7 cellular contexts compared by ENCODE assay signal in the genomic region with DNA sequence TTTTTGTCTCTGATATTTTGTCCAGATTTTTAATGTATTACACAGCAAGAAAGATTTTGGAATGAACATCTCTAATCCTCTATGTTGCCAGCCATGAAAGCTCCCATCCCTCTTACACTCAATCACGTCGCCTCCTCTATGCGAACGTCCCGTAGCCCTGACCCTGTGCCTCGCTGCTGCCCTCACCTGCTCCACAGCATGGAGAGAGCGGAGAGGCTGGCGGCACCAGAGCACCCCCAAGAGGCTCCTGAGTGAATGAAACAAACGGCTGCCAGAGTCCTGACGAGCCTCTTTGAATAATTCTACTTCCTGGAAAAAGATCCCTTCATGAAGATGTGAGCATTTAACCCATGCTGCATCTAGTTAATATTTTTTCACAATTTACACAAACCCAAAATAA.
DNase-seq lines count a peak whose midpoint lies in the region; ATAC-seq and TF ChIP-seq lines count a peak whose summit lies in the region.
"Not testable (repeated sequence)": the region's sequence is repeated elsewhere in the genome, so short reads cannot be mapped to it uniquely, and the experiment has no call there.

No MANE protein-coding gene starts in this region.

- not testable (repeated sequence) for H3K4me3 Mint-ChIP-seq in WTC11; activated naive CD8-positive, alpha-beta T cell treated with anti-CD3 and anti-CD28 coated beads, Interleukin-2, amount 50 U/mL, for 24 hours

- intact Hi-C loops in OCI-LY7 (cut with micrococcal nuclease; ENCODE audit: unreplicated experiment); Right ventricle myocardium inferior (cut with DNase I); right cardiac atrium (cut with DNase I); right lobe of liver (cut with DNase I); aorta (cut with DNase I): not testable (repeated sequence)

- TF ChIP-seq POLR2A in right lobe of liver (IDR thresholded peaks at IDR 0.05): not testable (repeated sequence)

- H3K4me1 ChIP-seq in OCI-LY7 (ENCODE audit: insufficient read depth, low read length, poor library complexity, severe bottlenecking); right cardiac atrium (ENCODE audit: control insufficient read depth, insufficient read depth, low read length); right lobe of liver; aorta (ENCODE audit: control insufficient read depth in 1 of 2, insufficient read depth in 2 of 2, low read length in 2 of 2): not testable (repeated sequence)

- TSS peak; percentile 67 for BruUV-seq in OCI-LY7 (replicated peaks; lab: Mats Ljungman, UMichigan)

- POLR2A ChIA-PET in OCI-LY7 (lab: Charles Lee); WTC11 (lab: Charles Lee): not testable (repeated sequence)

- not testable (repeated sequence) for DNase-seq in OCI-LY7 (ENCODE audit: low spot score); WTC11 (ENCODE audit: low spot score); activated naive CD8-positive, alpha-beta T cell treated with anti-CD3 and anti-CD28 coated beads, Interleukin-2, amount 50 U/mL, for 24 hours; Right ventricle myocardium inferior (ENCODE audit: missing footprints); right cardiac atrium; right lobe of liver; aorta

- not testable (repeated sequence) for H2AFZ ChIP-seq in OCI-LY7 (ENCODE audit: low read length)

- 37% methylated on average over 2 of the region's 10 CpGs for WGBS in right cardiac atrium
- 40% methylated on average over 1 of the region's 10 CpGs for WGBS in right lobe of liver (ENCODE audit: insufficient coverage, low coverage, low lambda C conversion rate, missing lambda C conversion rate)
- 28 to 39% methylated on average over 2 of the region's 10 CpGs for WGBS in aorta, 2 donors

- not testable (repeated sequence) for H3K4me2 ChIP-seq in OCI-LY7 (ENCODE audit: low read length)

- H3K4me1 Mint-ChIP-seq in WTC11: peaks cover 10% of the 10 kb centered on the region
- H3K4me1 Mint-ChIP-seq in activated naive CD8-positive, alpha-beta T cell treated with anti-CD3 and anti-CD28 coated beads, Interleukin-2, amount 50 U/mL, for 24 hours: not testable (repeated sequence)

- not testable (repeated sequence) for TF ChIP-seq CTCF in OCI-LY7 (conservative IDR thresholded peaks at IDR 0.05; ENCODE audit: low read length); WTC11 (IDR thresholded peaks at IDR 0.05); right lobe of liver (IDR thresholded peaks at IDR 0.05)

- H3K9me2 ChIP-seq in OCI-LY7 (ENCODE audit: insufficient read depth, low read length): not testable (repeated sequence)

- H3K79me2 ChIP-seq in OCI-LY7 (ENCODE audit: insufficient read depth, low read depth, low read length): not testable (repeated sequence)

- H3K27me3 ChIP-seq in right cardiac atrium (ENCODE audit: control insufficient read depth, insufficient read depth); right lobe of liver; aorta (ENCODE audit: control insufficient read depth in 1 of 2, insufficient read depth in 2 of 2, low read length in 1 of 2): not testable (repeated sequence)

- ATAC-seq in WTC11 (peak; percentile 95), Right ventricle myocardium inferior (peak; percentile 29), right cardiac atrium (peak; percentile 36 to 55), right lobe of liver (peak; percentile 17 to 75 (median 64)), aorta (ENCODE audit: low FRiP score) (peak; percentile 63)
- ATAC-seq in activated naive CD8-positive, alpha-beta T cell treated with anti-CD3 and anti-CD28 coated beads, Interleukin-2, amount 50 U/mL, for 24 hours: peak; percentile 43

- not testable (repeated sequence) for H3K36me3 ChIP-seq in OCI-LY7 (ENCODE audit: insufficient read depth, low read length); right lobe of liver; aorta (ENCODE audit: control insufficient read depth in 1 of 2, insufficient read depth in 2 of 2, low read length in 1 of 2)

- CTCF ChIA-PET in OCI-LY7 (lab: Charles Lee; ENCODE audit: unreplicated experiment); WTC11 (lab: Charles Lee): not testable (repeated sequence)

- peaks cover 46% of the 10 kb centered on the region for H3K36me3 Mint-ChIP-seq in WTC11
- peaks cover 11% of the 10 kb centered on the region for H3K36me3 Mint-ChIP-seq in activated naive CD8-positive, alpha-beta T cell treated with anti-CD3 and anti-CD28 coated beads, Interleukin-2, amount 50 U/mL, for 24 hours (ENCODE audit: low read depth)

- H3K4me3 ChIP-seq in OCI-LY7 (ENCODE audit: low read depth, low read length, poor library complexity, severe bottlenecking); right cardiac atrium (ENCODE audit: low read length); right lobe of liver; aorta (ENCODE audit: low read length in 2 of 2): not testable (repeated sequence)

- H4K20me1 ChIP-seq in OCI-LY7 (ENCODE audit: insufficient read depth, low read length): not testable (repeated sequence)

- H3K27me3 Mint-ChIP-seq in WTC11 (ENCODE audit: low read depth); activated naive CD8-positive, alpha-beta T cell treated with anti-CD3 and anti-CD28 coated beads, Interleukin-2, amount 50 U/mL, for 24 hours: not testable (repeated sequence)

- H3K9me3 ChIP-seq in OCI-LY7 (ENCODE audit: low read length); right cardiac atrium (ENCODE audit: control insufficient read depth, low read length); right lobe of liver; aorta (ENCODE audit: control insufficient read depth, low read length): not testable (repeated sequence)

- H3K9me3 Mint-ChIP-seq in WTC11; activated naive CD8-positive, alpha-beta T cell treated with anti-CD3 and anti-CD28 coated beads, Interleukin-2, amount 50 U/mL, for 24 hours: not testable (repeated sequence)

- not testable (repeated sequence) for H3K27ac ChIP-seq in OCI-LY7 (ENCODE audit: low read depth, low read length, poor library complexity, severe bottlenecking); right cardiac atrium (ENCODE audit: low read length); right lobe of liver; aorta (ENCODE audit: low read depth in 1 of 2, low read length in 2 of 2)

- H3K27ac Mint-ChIP-seq in WTC11; activated naive CD8-positive, alpha-beta T cell treated with anti-CD3 and anti-CD28 coated beads, Interleukin-2, amount 50 U/mL, for 24 hours: not testable (repeated sequence)

Comparison
In these comparisons a context has a peak if more than half of its experiments do, and no peak if none do; other contexts are left out.
1. ATAC-seq: peak in every context shown above with its lines; median percentile 95 in WTC11; 64 in right lobe of liver; 63 in aorta; 46 in right cardiac atrium; 43 in activated naive CD8-positive, alpha-beta T cell treated with anti-CD3 and anti-CD28 coated beads, Interleukin-2, amount 50 U/mL, for 24 hours; 29 in Right ventricle myocardium inferior.